Comparison of ENCODE assay signal across 9 cellular contexts in genomic region chr6:134065706-134066105, GRCh38. TPM values are rescaled to one million over a fixed set of nuclear protein-coding genes. Genes with fewer than 3 reads are reported as not detected.
DNase-seq lines count a peak whose midpoint lies in the region; ATAC-seq and TF ChIP-seq lines count a peak whose summit lies in the region.
"Had no signal": no experiment of that assay in that cellular context is flagged by ENCODE, and none has a peak within 500 bp of the region (broad histone marks: within the 10 kb centered on the region; RNA-seq: fewer than 3 reads in every experiment).

No MANE protein-coding gene starts in this region.

- 28 to 38% (median 29%) methylated on average over 2 of the region's 2 CpGs for WGBS in stomach, 5 donors

- H3K4me2 ChIP-seq in osteoblast (ENCODE audit: insufficient read depth, low read length), result no peak overlapping the region

- H2AFZ ChIP-seq in osteoblast (ENCODE audit: low read length), result no peak overlapping the region

- in situ Hi-C loops in astrocyte of the spinal cord (cut with HindIII; ENCODE audit: low sequenced_read_pairs), result no loop called here

- H3K9me3 ChIP-seq in osteoblast (ENCODE audit: low read depth, low read length) (no peaks in the 10 kb centered on the region), stomach (no peaks in the 10 kb centered on the region)

- intact Hi-C loops in stomach (cut with DNase I; ENCODE audit: low total_unique reads), result loop anchor here (10.0 kb wide), 1 partner anchor 141 kb away; no protein-coding TSS in a partner anchor

- peak; percentile 40 for TF ChIP-seq CTCF in astrocyte of the spinal cord (IDR thresholded peaks at IDR 0.05; ENCODE audit: low read depth, low read length)
- peak; percentile 54 for TF ChIP-seq CTCF in osteoblast (IDR thresholded peaks at IDR 0.05; ENCODE audit: extremely low read depth, low read depth, low read length)
- peak in 3 of 7 experiments; percentile 15 to 38 (median 27) for TF ChIP-seq CTCF in stomach (IDR thresholded peaks at IDR 0.05)

- TF ChIP-seq POLR2A in stomach (IDR thresholded peaks at IDR 0.05), result no peak

- peak; percentile 44 for TF ChIP-seq RAD21 in Ishikawa (IDR thresholded peaks at IDR 0.05; ENCODE audit: low read depth)

- H3K27ac ChIP-seq in osteoblast (ENCODE audit: low read depth, low read length) (no peak overlapping the region), stomach (no peak overlapping the region)

- TF ChIP-seq EP300 in Ishikawa (IDR thresholded peaks at IDR 0.05; ENCODE audit: borderline replicate concordance) (no peak), stomach (IDR thresholded peaks at IDR 0.05) (no peak)

- DNase-seq in DMS53 (lab: John Stamatoyannopoulos, UW), result peak; percentile 36
- no peak for DNase-seq in DMS53 treated with DMSO at 0.1 percent for 48 hours (lab: John Stamatoyannopoulos, UW; ENCODE audit: unreplicated experiment)
- no peak for DNase-seq in astrocyte of the spinal cord (ENCODE audit: low read depth, low spot score)
- DNase-seq in osteoblast (ENCODE audit: insufficient read length, low spot score, missing footprints), result peak; percentile 62
- no peak for DNase-seq in NCI-H510A treated with DMSO at 0.1 percent for 48 hours (lab: John Stamatoyannopoulos, UW)
- DNase-seq in stomach, result no peak
- DNase-seq: naive B cell had no signal

- H3K27me3 ChIP-seq in osteoblast (ENCODE audit: insufficient read depth, low read length) (no peaks in the 10 kb centered on the region), stomach (no peaks in the 10 kb centered on the region)

- H4K20me1 ChIP-seq in osteoblast (ENCODE audit: insufficient read depth, low read length), result no peaks in the 10 kb centered on the region

- ATAC-seq in GM19463 (IDR thresholded peaks at IDR 0.05; ENCODE audit: unreplicated experiment), result no peak

- no peak overlapping the region for H3K4me3 ChIP-seq in astrocyte of the spinal cord (ENCODE audit: low read depth, low read length)
- no peak overlapping the region for H3K4me3 ChIP-seq in osteoblast (ENCODE audit: insufficient read depth, low read length)
- no peak overlapping the region for H3K4me3 ChIP-seq in stomach

- H3K79me2 ChIP-seq in osteoblast (ENCODE audit: insufficient read depth, low read length), result no peaks in the 10 kb centered on the region

- peaks cover 5% of the 10 kb centered on the region for H3K4me1 ChIP-seq in osteoblast (ENCODE audit: insufficient read depth, low read length)
- peaks cover 0 to 25% (median 11%) of the 10 kb centered on the region in 4 donors for H3K4me1 ChIP-seq in stomach

- H3K36me3 ChIP-seq in osteoblast (ENCODE audit: insufficient read depth, low read length) (no peaks in the 10 kb centered on the region), stomach (no peaks in the 10 kb centered on the region)

TF ChIP-seq in Ishikawa, 13 proteins besides CTCF, POLR2A, EP300 and RAD21:
- TF ChIP-seq EGR1 (IDR thresholded peaks at IDR 0.05) (no peak), CREB1 (IDR thresholded peaks at IDR 0.05; ENCODE audit: low read depth) (0 out of 2 replicates have a peak, but pooled peaks have one; percentile 30), NFIC (IDR thresholded peaks at IDR 0.05) (no peak), TEAD4 (IDR thresholded peaks at IDR 0.05) (no peak), USF1 (IDR thresholded peaks at IDR 0.05) (no peak), REST (IDR thresholded peaks at IDR 0.05; ENCODE audit: low read depth) (no peak)

RNA-seq across cellular contexts. Expression of gene SLC2A12, which starts 13.3 kb away (rescaled TPM):
- total RNA-seq in osteoblast (9.4 and 10.3 TPM in 2 replicates), stomach (10 to 100 TPM in 2 of 5 donors, 1 to 10 TPM in 2, not detected in 1; 6.8 to 23.7 (median 10.0) TPM)
- polyA plus RNA-seq in stomach, result 1 to 10 TPM; 1.5 to 3.7 (median 3.1) TPM

Comparison
In these comparisons a context has a peak if more than half of its experiments do, and no peak if none do; other contexts are left out.
1. DNase-seq: peak in DMS53 (single experiment) and osteoblast (single experiment); none in DMS53 treated with DMSO at 0.1 percent for 48 hours (single experiment), astrocyte of the spinal cord (single experiment), NCI-H510A treated with DMSO at 0.1 percent for 48 hours (single experiment) and stomach (single experiment).